ENCODE assay signal across 3 cellular contexts in genomic region chr11:74479340-74480123, GRCh38.
TF ChIP-seq lines count a peak whose summit lies in the region.

No MANE protein-coding gene starts in this region.

TF ChIP-seq in A549, 52 proteins besides CTCF, POLR2A, EP300 and RAD21:
- TF ChIP-seq ZFP36 (IDR thresholded peaks at IDR 0.05; ENCODE audit: borderline replicate concordance, partially characterized antibody) (no peak), CEBPB (IDR thresholded peaks at IDR 0.05) (peak; percentile 42 to 64; a peak in 3 of 4 replicates), RARB (CRISPR knock-in tag; IDR thresholded peaks at IDR 0.05) (no peak), REST (IDR thresholded peaks at IDR 0.05) (no peak)

TF ChIP-seq in HCT116, 20 proteins besides CTCF, POLR2A, EP300 and RAD21:
- TF ChIP-seq REST (IDR thresholded peaks at IDR 0.05; ENCODE audit: low read depth) (no peak), CEBPB (IDR thresholded peaks at IDR 0.05; ENCODE audit: low read depth) (0 out of 2 replicates have a peak, but pooled peaks have one; percentile 31), SP1 (IDR thresholded peaks at IDR 0.05; ENCODE audit: low read depth) (no peak), ZFX (IDR thresholded peaks at IDR 0.05) (no peak)

TF ChIP-seq in SK-N-SH, 30 proteins besides CTCF, POLR2A, EP300 and RAD21:
- TF ChIP-seq MAX (IDR thresholded peaks at IDR 0.05; ENCODE audit: low read depth), result no peak
- no peak for TF ChIP-seq TAF1 (IDR thresholded peaks at IDR 0.05; ENCODE audit: borderline replicate concordance, low read depth, low read length)
- no peak for TF ChIP-seq FOXJ3 (CRISPR knock-in tag; IDR thresholded peaks at IDR 0.05)
- TF ChIP-seq FOSL2 (IDR thresholded peaks at IDR 0.05; ENCODE audit: borderline replicate concordance, low read depth), result no peak
- no peak for TF ChIP-seq USF2 (IDR thresholded peaks at IDR 0.05; ENCODE audit: borderline replicate concordance, low read depth, low read length)
- TF ChIP-seq IRF3 (IDR thresholded peaks at IDR 0.05; ENCODE audit: low read depth, low read length), result no peak
- no peak for TF ChIP-seq CHD2 (IDR thresholded peaks at IDR 0.05; ENCODE audit: low read length, partially characterized antibody)
- no peak for TF ChIP-seq YY1 (IDR thresholded peaks at IDR 0.05; ENCODE audit: low read depth)
- no peak for TF ChIP-seq MXI1 (IDR thresholded peaks at IDR 0.05; ENCODE audit: low read depth, low read length)
- TF ChIP-seq GABPA (IDR thresholded peaks at IDR 0.05; ENCODE audit: low read depth), result no peak
- TF ChIP-seq NRF1 (IDR thresholded peaks at IDR 0.05; ENCODE audit: low read depth, low read length), result no peak
- TF ChIP-seq SMC3 (IDR thresholded peaks at IDR 0.05; ENCODE audit: low read depth, low read length), result no peak
- no peak for TF ChIP-seq JUND (IDR thresholded peaks at IDR 0.05)
- no peak for TF ChIP-seq MEF2A (IDR thresholded peaks at IDR 0.05; ENCODE audit: borderline replicate concordance, low read depth)
- TF ChIP-seq EZH2phosphoT487 (IDR thresholded peaks at IDR 0.05; ENCODE audit: borderline replicate concordance, low read depth), result no peak
